24 cellular contexts compared by ENCODE assay signal in the genomic region with DNA sequence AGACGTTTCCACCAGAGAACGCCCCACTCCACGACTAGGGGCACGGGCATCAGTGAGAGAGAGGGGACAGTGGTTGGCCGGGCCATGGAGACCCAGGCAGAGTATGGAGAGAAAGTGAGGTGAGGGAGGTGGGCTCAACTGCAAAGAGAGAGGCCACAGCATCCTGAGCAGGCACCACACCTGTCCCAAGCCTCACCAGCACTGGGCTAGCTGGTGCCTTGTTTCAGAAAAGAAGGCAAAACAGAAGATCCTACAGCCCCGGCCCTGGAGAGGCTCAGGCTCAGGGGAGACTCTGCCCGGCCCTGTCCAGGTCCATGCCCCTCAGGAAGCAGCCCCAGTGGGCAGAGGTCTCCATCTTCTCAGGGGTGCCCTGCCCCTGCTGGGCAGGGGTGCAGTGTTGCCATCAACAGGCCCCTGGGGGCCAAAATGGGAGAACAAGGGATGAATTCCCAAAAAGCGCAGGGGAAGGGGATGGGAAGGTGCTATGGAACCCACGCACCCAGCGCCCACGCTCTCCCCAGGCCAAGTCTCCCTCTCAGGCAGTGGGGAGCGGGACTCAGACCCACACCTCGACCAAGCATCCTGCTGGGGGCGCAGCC. TPM values are rescaled to one million over a fixed set of nuclear protein-coding genes. Genes with fewer than 3 reads are reported as not detected.
A peak's percentile ranks its signal among the peaks of the same experiment; 100 is the strongest.
DNase-seq lines count a peak whose midpoint lies in the region; ATAC-seq and TF ChIP-seq lines count a peak whose summit lies in the region.
"Had no signal": no experiment of that assay in that cellular context is flagged by ENCODE, and none has a peak within 500 bp of the region (broad histone marks: within the 10 kb centered on the region; RNA-seq: fewer than 3 reads in every experiment).

No MANE protein-coding gene starts in this region.

- no peak overlapping the region for H3K23ac ChIP-seq in mesenchymal stem cell (ENCODE audit: low read length in 2 of 2)

- peak overlapping the region in 1 of 2 experiments; percentile 3 for H3K4ac ChIP-seq in mesenchymal stem cell (ENCODE audit: low read depth in 1 of 2, low read length in 2 of 2)

- no peak overlapping the region for H4K8ac ChIP-seq in mesenchymal stem cell (ENCODE audit: low read length)

- H3K9ac ChIP-seq in Loucy (ENCODE audit: low read depth, low read length, poor library complexity, severe bottlenecking) (peak overlapping the region; percentile 97), mesenchymal stem cell (ENCODE audit: low read length) (peak overlapping the region; percentile 45)
- H3K9ac ChIP-seq: KMS-11 had no signal

- H4K20me1 ChIP-seq in Loucy (ENCODE audit: insufficient read depth, low read length, poor library complexity, severe bottlenecking), result peaks cover 6% of the 10 kb centered on the region

- H4K91ac ChIP-seq in mesenchymal stem cell (ENCODE audit: low read length), result no peak overlapping the region

- WGBS in mesenchymal stem cell, result 88% methylated on average over 12 of the region's 14 CpGs
- WGBS in spleen, 5 donors, result 85 to 92% (median 91%) methylated on average over 7 to 14 of the region's 14 CpGs

- H2BK12ac ChIP-seq in mesenchymal stem cell (ENCODE audit: low read length in 2 of 2), result peak overlapping the region; percentile 23 to 65

- H3K4me3 ChIP-seq in Loucy (ENCODE audit: low read length, poor library complexity, severe bottlenecking), result peak overlapping the region; percentile 90
- H3K4me3 ChIP-seq in mesenchymal stem cell (ENCODE audit: insufficient read depth in 1 of 2, low read depth in 1 of 2, low read length in 2 of 2), result no peak overlapping the region
- no peak overlapping the region for H3K4me3 ChIP-seq in spleen
- H3K4me3 ChIP-seq: SJCRH30 had no signal

- H3F3A ChIP-seq in Loucy (ENCODE audit: low read depth), result peaks cover 4% of the 10 kb centered on the region

- no peak overlapping the region for H2BK5ac ChIP-seq in mesenchymal stem cell (ENCODE audit: low read depth, low read length, poor library complexity, severe bottlenecking)

- TF ChIP-seq POLR2A in spleen (IDR thresholded peaks at IDR 0.05), result no peak

- H3K9me3 ChIP-seq in Loucy (ENCODE audit: insufficient read depth, low read depth, low read length), result no peaks in the 10 kb centered on the region
- no peaks in the 10 kb centered on the region for H3K9me3 ChIP-seq in mesenchymal stem cell (ENCODE audit: control insufficient read depth, low read length)
- H3K9me3 ChIP-seq in spleen, result no peaks in the 10 kb centered on the region
- H3K9me3 ChIP-seq: BE2C, SJCRH30 had no signal

- H3K9me2 ChIP-seq in Loucy (replicated peaks; ENCODE audit: low read depth, low read length), result no peaks in the 10 kb centered on the region

- no peak for TF ChIP-seq CTCF in Loucy (conservative IDR thresholded peaks at IDR 0.05; ENCODE audit: low read length)
- TF ChIP-seq CTCF in spleen (IDR thresholded peaks at IDR 0.05 in 8 of 11, conservative IDR thresholded peaks at IDR 0.05 in 3 of 11), result no peak

- DNase-seq in activated CD4-positive, alpha-beta T cell treated with anti-CD3 and anti-CD28 coated beads for 48 hours, result peak; percentile 1
- no peak for DNase-seq in activated CD4-positive, alpha-beta T cell treated with anti-CD3 and anti-CD28 coated beads, Interleukin-2, amount 50 U/mL, for 4 hours
- DNase-seq in mesenchymal stem cell (no peak), spleen (peak; percentile 61), NCI-H2196 treated with DMSO at 0.1 percent for 48 hours (lab: John Stamatoyannopoulos, UW; ENCODE audit: unreplicated experiment) (no peak)
- DNase-seq: activated naive CD4-positive, alpha-beta T cell treated with Interleukin-2 at 50 U/mL for 16 hours; BE2C; DMS53; HFFc6; hypothalamus; kidney glomerular epithelial cell; NCI-H1105 treated with DMSO at 0.1 percent for 48 hours; NCI-H526 treated with DMSO at 0.1 percent for 48 hours; SJCRH30; stimulated activated CD4-positive, alpha-beta T cell treated with anti-CD3 and anti-CD28 coated beads, Interleukin-2, amount 100 ng/mL, for 24 hours; T-helper 9 cell had no signal

- H3K14ac ChIP-seq in mesenchymal stem cell (ENCODE audit: low read length in 2 of 2), result no peak overlapping the region

- H3K18ac ChIP-seq in mesenchymal stem cell (ENCODE audit: low read depth in 1 of 2, low read length in 2 of 2), result no peak overlapping the region

- H3K79me1 ChIP-seq in mesenchymal stem cell (replicated peaks; ENCODE audit: low read length, poor library complexity, severe bottlenecking), result no peaks in the 10 kb centered on the region

- H3K4me1 ChIP-seq in Loucy (ENCODE audit: insufficient read depth, low read length, poor library complexity, severe bottlenecking) (peaks cover 44% of the 10 kb centered on the region), mesenchymal stem cell (ENCODE audit: control insufficient read depth, insufficient read depth, low read depth, low read length) (peaks cover 25% of the 10 kb centered on the region), spleen (peaks cover 33 to 66% (median 47%) of the 10 kb centered on the region in 6 donors)

- H3K36me3 ChIP-seq in Loucy (ENCODE audit: insufficient read depth, low read length) (no peaks in the 10 kb centered on the region), mesenchymal stem cell (ENCODE audit: control insufficient read depth in 1 of 2, insufficient read depth in 2 of 2, low read depth in 1 of 2, low read length in 2 of 2) (no peaks in the 10 kb centered on the region), spleen (no peaks in the 10 kb centered on the region)
- H3K36me3 ChIP-seq: BE2C, SJCRH30 had no signal

- H3K4me2 ChIP-seq in Loucy (ENCODE audit: low read depth, low read length, poor library complexity, severe bottlenecking) (peak overlapping the region; percentile 96), mesenchymal stem cell (ENCODE audit: low read length, poor library complexity, severe bottlenecking) (no peak overlapping the region)
- H3K4me2 ChIP-seq: KMS-11 had no signal

- H2BK15ac ChIP-seq in mesenchymal stem cell (ENCODE audit: low read depth, poor library complexity, severe bottlenecking), result peak overlapping the region; percentile 49

- intact Hi-C loops in spleen (cut with DNase I; ENCODE audit: low total_unique reads), result loop anchor here (5.0 kb wide), 1 partner anchor 94 kb away; a partner anchor contains a TSS

- ATAC-seq in HG03280 (IDR thresholded peaks at IDR 0.05; ENCODE audit: unreplicated experiment), result no peak
- no peak for ATAC-seq in HG03095 (IDR thresholded peaks at IDR 0.05; ENCODE audit: unreplicated experiment)

- no peak overlapping the region for H3K27ac ChIP-seq in mesenchymal stem cell (ENCODE audit: low read length, poor library complexity, severe bottlenecking)
- peak overlapping the region in 5 of 8 donors; percentile 62 to 95 (median 90) for H3K27ac ChIP-seq in spleen
- H3K27ac ChIP-seq: 22Rv1, KMS-11, SJCRH30 had no signal

- H2AFZ ChIP-seq in Loucy (ENCODE audit: low read length) (no peak overlapping the region), mesenchymal stem cell (ENCODE audit: low read depth, low read length) (no peak overlapping the region)

- no peak overlapping the region for H2BK120ac ChIP-seq in mesenchymal stem cell (ENCODE audit: low read depth, low read length)

- H3K27me3 ChIP-seq in Loucy (ENCODE audit: insufficient read depth, low read length, poor library complexity, severe bottlenecking) (no peaks in the 10 kb centered on the region), mesenchymal stem cell (ENCODE audit: control insufficient read depth in 1 of 2, insufficient read depth in 1 of 2, low read length in 2 of 2) (no peaks in the 10 kb centered on the region), spleen (replicated peaks in 1 of 7) (no peaks in the 10 kb centered on the region)
- H3K27me3 ChIP-seq: BE2C had no signal

- H2AK5ac ChIP-seq in mesenchymal stem cell (ENCODE audit: low read length, severe bottlenecking), result no peak overlapping the region

- peaks cover 46% of the 10 kb centered on the region for H3K79me2 ChIP-seq in Loucy (ENCODE audit: insufficient read depth, low read length)

RNA-seq across cellular contexts. Expression of a gene that starts 6.0 kb away (rescaled TPM):
- 0.15 TPM for polyA plus RNA-seq in mesenchymal stem cell (2013, experiment 1 of 2)
- polyA plus RNA-seq in mesenchymal stem cell (2013, experiment 2 of 2), result 0.08 TPM
- total RNA-seq in spleen, result 10 to 100 TPM; 10.6 to 21.0 (median 17.6) TPM
- polyA plus RNA-seq in spleen, result 10 to 100 TPM; 11.2 to 21.8 (median 14.1) TPM
- total RNA-seq: endothelial cell of umbilical vein, HFFc6 had no signal
- polyA plus RNA-seq: endothelial cell of umbilical vein had no signal

RNA-seq across cellular contexts. Expression of a gene that starts 6.1 kb away (rescaled TPM):
- not detected for polyA plus RNA-seq in mesenchymal stem cell (2013, experiment 1 of 2)
- polyA plus RNA-seq in mesenchymal stem cell (2013, experiment 2 of 2), result not detected
- 10 to 100 TPM; 10.6 to 24.9 (median 18.1) TPM for total RNA-seq in spleen
- polyA plus RNA-seq in spleen, result 10 to 100 TPM in 1 of 3 donors, 1 to 10 TPM in 2; 8.6 to 12.1 (median 8.9) TPM
- total RNA-seq: endothelial cell of umbilical vein, fibroblast of villous mesenchyme, HFFc6, SJCRH30 had no signal
- polyA plus RNA-seq: endothelial cell of umbilical vein had no signal

RNA-seq across cellular contexts. Expression of a gene that starts 37.4 kb away (rescaled TPM):
- polyA plus RNA-seq in mesenchymal stem cell (2013, experiment 1 of 2), result not detected
- polyA plus RNA-seq in mesenchymal stem cell (2013, experiment 2 of 2), result not detected
- total RNA-seq in spleen, result 1 to 10 TPM; 1.9 to 3.0 (median 2.3) TPM
- polyA plus RNA-seq in spleen, result 1 to 10 TPM in 1 of 3 donors, under 1 TPM in 2; 0.68 to 1.3 (median 0.93) TPM
- total RNA-seq: endothelial cell of umbilical vein, fibroblast of villous mesenchyme, HFFc6, osteocyte, SJCRH30 had no signal
- polyA plus RNA-seq: endothelial cell of umbilical vein had no signal

Comparison
In these comparisons a context has a peak if more than half of its experiments do, and no peak if none do; other contexts are left out.
1. DNase-seq: peak in activated CD4-positive, alpha-beta T cell treated with anti-CD3 and anti-CD28 coated beads for 48 hours (single experiment) and spleen (single experiment); none in activated CD4-positive, alpha-beta T cell treated with anti-CD3 and anti-CD28 coated beads, Interleukin-2, amount 50 U/mL, for 4 hours (0 of 2), mesenchymal stem cell (single experiment) and NCI-H2196 treated with DMSO at 0.1 percent for 48 hours (single experiment).